ENCODE assay signal across 22 cellular contexts in the genomic region with DNA sequence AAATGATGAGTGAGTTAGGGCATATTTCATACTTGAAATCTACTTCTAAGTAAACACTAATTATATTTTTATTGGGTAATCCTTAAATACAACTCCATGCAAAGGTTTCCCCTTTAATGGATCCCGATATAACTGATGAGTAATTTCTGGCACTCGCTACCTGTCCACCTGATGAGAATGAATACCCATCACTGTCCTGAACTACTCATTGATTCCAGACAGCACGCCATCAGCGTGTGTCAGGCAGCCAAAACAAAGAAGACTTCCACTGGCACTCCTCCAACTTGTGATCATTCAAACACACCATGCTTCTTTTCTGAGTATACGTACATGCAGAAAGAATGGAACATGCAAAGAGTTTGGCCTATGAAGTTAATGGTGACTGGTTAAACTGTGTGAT.
DNase-seq lines count a peak whose midpoint lies in the region; ATAC-seq and TF ChIP-seq lines count a peak whose summit lies in the region.
"Had no signal": no experiment of that assay in that cellular context is flagged by ENCODE, and none has a peak within 500 bp of the region (broad histone marks: within the 10 kb centered on the region; RNA-seq: fewer than 3 reads in every experiment).

No MANE protein-coding gene starts in this region.

- no peaks in the 10 kb centered on the region for H3K9me3 Mint-ChIP-seq in activated T-helper 17 cell treated with anti-CD3 and anti-CD28 coated beads, Interleukin-2, amount 50 U/mL, for 72 hours
- H3K9me3 Mint-ChIP-seq: activated naive CD8-positive, alpha-beta T cell treated with anti-CD3 and anti-CD28 coated beads, Interleukin-2, amount 10 ng/mL, durations not matched to agents 7 days and 5 days had no signal

- H3K36me3 Mint-ChIP-seq in activated T-helper 17 cell treated with anti-CD3 and anti-CD28 coated beads, Interleukin-2, amount 50 U/mL, for 72 hours (ENCODE audit: low read depth) = no peaks in the 10 kb centered on the region
- H3K36me3 Mint-ChIP-seq: activated naive CD8-positive, alpha-beta T cell treated with anti-CD3 and anti-CD28 coated beads, Interleukin-2, amount 10 ng/mL, durations not matched to agents 7 days and 5 days; naive thymus-derived CD8-positive, alpha-beta T cell had no signal

- no peak for TF ChIP-seq POLR2A in adrenal gland (IDR thresholded peaks at IDR 0.05)

- no peak overlapping the region for H3K4me3 Mint-ChIP-seq in activated T-helper 17 cell treated with anti-CD3 and anti-CD28 coated beads, Interleukin-2, amount 50 U/mL, for 72 hours
- H3K4me3 Mint-ChIP-seq: activated naive CD8-positive, alpha-beta T cell treated with anti-CD3 and anti-CD28 coated beads, Interleukin-2, amount 10 ng/mL, durations not matched to agents 7 days and 5 days; naive thymus-derived CD8-positive, alpha-beta T cell had no signal

- intact Hi-C loops in adrenal gland (cut with DNase I) = no loop called here

- H3K36me3 ChIP-seq in adrenal gland (replicated peaks in 1 of 2) (no peaks in the 10 kb centered on the region), BE2C (no peaks in the 10 kb centered on the region)
- H3K36me3 ChIP-seq: BLaER1 had no signal

- no peak for TF ChIP-seq CTCF in RWPE1 (conservative IDR thresholded peaks at IDR 0.05; ENCODE audit: low read depth)
- TF ChIP-seq CTCF in foreskin keratinocyte (conservative IDR thresholded peaks at IDR 0.05) = no peak
- no peak for TF ChIP-seq CTCF in adrenal gland (IDR thresholded peaks at IDR 0.05)
- TF ChIP-seq CTCF in BE2C (IDR thresholded peaks at IDR 0.05; ENCODE audit: low read depth, low read length) = no peak

- CTCF ChIA-PET in RWPE1 (lab: Yijun Ruan, JAX) = interaction anchor here (0.6 kb wide), 1 partner anchor 201 kb away, joined by 4 read pairs; no protein-coding TSS in a partner anchor

- H3K27me3 ChIP-seq in foreskin keratinocyte = no peaks in the 10 kb centered on the region
- H3K27me3 ChIP-seq in adrenal gland = no peaks in the 10 kb centered on the region
- H3K27me3 ChIP-seq in BE2C = no peaks in the 10 kb centered on the region
- H3K27me3 ChIP-seq: body of pancreas had no signal

- no peak overlapping the region for H3K27ac ChIP-seq in RWPE1
- no peak overlapping the region for H3K27ac ChIP-seq in foreskin keratinocyte
- no peak overlapping the region for H3K27ac ChIP-seq in adrenal gland
- H3K27ac ChIP-seq: BLaER1, body of pancreas, parathyroid adenoma had no signal

- H3K9me3 ChIP-seq in adrenal gland (replicated peaks in 1 of 3) = no peaks in the 10 kb centered on the region
- H3K9me3 ChIP-seq in BE2C = no peaks in the 10 kb centered on the region
- H3K9me3 ChIP-seq: BLaER1, body of pancreas had no signal

- H3K27ac Mint-ChIP-seq in activated T-helper 17 cell treated with anti-CD3 and anti-CD28 coated beads, Interleukin-2, amount 50 U/mL, for 72 hours = no peak overlapping the region
- H3K27ac Mint-ChIP-seq: activated naive CD8-positive, alpha-beta T cell treated with anti-CD3 and anti-CD28 coated beads, Interleukin-2, amount 10 ng/mL, durations not matched to agents 7 days and 5 days; naive thymus-derived CD8-positive, alpha-beta T cell had no signal

- 64 to 72% (median 68%) methylated on average over 5 of the region's 5 CpGs for WGBS in adrenal gland, 4 donors

- peaks cover 5% of the 10 kb centered on the region for H3K4me1 ChIP-seq in foreskin keratinocyte
- no peaks in the 10 kb centered on the region for H3K4me1 ChIP-seq in adrenal gland (replicated peaks in 1 of 2)
- H3K4me1 ChIP-seq in BE2C = no peaks in the 10 kb centered on the region
- H3K4me1 ChIP-seq: BLaER1, body of pancreas, parathyroid adenoma had no signal

- DNase-seq in COLO829 (ENCODE audit: low spot score) (peak; percentile 5), NCI-H2029 (lab: John Stamatoyannopoulos, UW) (peak; percentile 13), RWPE1 (ENCODE audit: low spot score) (peak; percentile 3), foreskin keratinocyte (peak; percentile 52 to 82), T-helper 1 cell (no peak), adrenal gland (no peak), BE2C (no peak)
- DNase-seq: activated CD4-positive, alpha-beta T cell treated with anti-CD3 and anti-CD28 coated beads for 48 hours; activated naive CD8-positive, alpha-beta T cell treated with anti-CD3 and anti-CD28 coated beads, Interleukin-2, amount 10 ng/mL, durations not matched to agents 7 days and 5 days; body of pancreas; foreskin fibroblast; HCEC 1CT; hypothalamus; islet precursor cell; mesendoderm; naive thymus-derived CD8-positive, alpha-beta T cell; NCI-H1436 treated with DMSO at 0.1 percent for 48 hours; SHP77 treated with DMSO at 0.1 percent for 48 hours had no signal

- POLR2A ChIA-PET in RWPE1 (lab: Yijun Ruan, JAX; ENCODE audit: low non-redundant PET) = no interaction called here

- ATAC-seq in foreskin keratinocyte = peak; percentile 93
- ATAC-seq in activated T-helper 17 cell treated with anti-CD3 and anti-CD28 coated beads, Interleukin-2, amount 50 U/mL, for 72 hours (replicated peaks) = no peak
- ATAC-seq: body of pancreas; naive thymus-derived CD8-positive, alpha-beta T cell; sciatic nerve had no signal

- H3K27me3 Mint-ChIP-seq in activated T-helper 17 cell treated with anti-CD3 and anti-CD28 coated beads, Interleukin-2, amount 50 U/mL, for 72 hours = peaks cover 6% of the 10 kb centered on the region
- H3K27me3 Mint-ChIP-seq: activated naive CD8-positive, alpha-beta T cell treated with anti-CD3 and anti-CD28 coated beads, Interleukin-2, amount 10 ng/mL, durations not matched to agents 7 days and 5 days had no signal

- no peaks in the 10 kb centered on the region for H3K4me1 Mint-ChIP-seq in activated T-helper 17 cell treated with anti-CD3 and anti-CD28 coated beads, Interleukin-2, amount 50 U/mL, for 72 hours
- H3K4me1 Mint-ChIP-seq: activated naive CD8-positive, alpha-beta T cell treated with anti-CD3 and anti-CD28 coated beads, Interleukin-2, amount 10 ng/mL, durations not matched to agents 7 days and 5 days; naive thymus-derived CD8-positive, alpha-beta T cell had no signal

- no peak overlapping the region for H3K4me3 ChIP-seq in adrenal gland
- H3K4me3 ChIP-seq in BE2C (ENCODE audit: low read depth, low read length) = no peak overlapping the region
- H3K4me3 ChIP-seq: BLaER1, body of pancreas had no signal

Comparison
In these comparisons a context has a peak if more than half of its experiments do, and no peak if none do; other contexts are left out.
1. DNase-seq: peak in COLO829 (single experiment), NCI-H2029 (single experiment), RWPE1 (single experiment) and foreskin keratinocyte (2 of 2); none in T-helper 1 cell (0 of 5), adrenal gland (0 of 7) and BE2C (single experiment).